ENCODE assay signal across 1 cellular context in the genomic region with DNA sequence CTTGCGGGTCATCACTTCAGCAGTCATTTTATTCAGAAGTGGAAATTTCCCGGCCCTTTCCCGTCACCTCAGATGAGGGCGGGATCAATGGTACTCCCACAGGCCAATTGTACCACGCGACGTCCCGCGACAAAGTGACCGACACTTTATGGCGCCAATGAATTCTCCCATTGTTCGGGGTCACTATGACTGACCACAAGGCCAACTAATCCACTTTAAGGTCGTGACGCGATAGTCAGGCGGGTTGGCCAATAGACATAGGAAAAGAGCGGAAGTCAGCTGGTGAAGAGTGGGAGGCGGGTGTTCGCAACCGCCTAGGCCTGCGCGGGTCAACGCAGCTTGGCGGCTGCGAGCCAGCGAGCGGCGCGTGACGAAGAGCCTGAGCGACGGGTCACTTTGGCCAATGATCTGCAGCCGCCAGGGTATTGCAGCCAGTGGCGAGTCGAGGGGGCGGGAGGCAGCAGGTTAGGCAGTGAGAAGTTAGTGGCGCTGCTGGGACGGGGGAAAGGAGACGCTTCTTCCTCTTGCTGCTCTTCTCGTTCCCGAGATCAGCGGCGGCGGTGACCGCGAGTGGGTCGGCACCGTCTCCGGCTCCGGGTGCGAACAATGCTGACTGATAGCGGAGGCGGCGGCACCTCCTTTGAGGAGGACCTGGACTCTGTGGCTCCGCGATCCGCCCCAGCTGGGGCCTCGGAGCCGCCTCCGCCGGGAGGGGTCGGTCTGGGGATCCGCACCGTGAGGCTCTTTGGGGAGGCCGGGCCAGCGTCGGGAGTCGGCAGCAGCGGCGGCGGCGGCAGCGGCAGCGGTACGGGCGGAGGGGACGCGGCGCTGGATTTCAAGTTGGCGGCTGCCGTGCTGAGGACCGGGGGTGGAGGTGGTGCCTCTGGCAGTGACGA.
TF ChIP-seq lines count a peak whose summit lies in the region.

A gene with protein sequence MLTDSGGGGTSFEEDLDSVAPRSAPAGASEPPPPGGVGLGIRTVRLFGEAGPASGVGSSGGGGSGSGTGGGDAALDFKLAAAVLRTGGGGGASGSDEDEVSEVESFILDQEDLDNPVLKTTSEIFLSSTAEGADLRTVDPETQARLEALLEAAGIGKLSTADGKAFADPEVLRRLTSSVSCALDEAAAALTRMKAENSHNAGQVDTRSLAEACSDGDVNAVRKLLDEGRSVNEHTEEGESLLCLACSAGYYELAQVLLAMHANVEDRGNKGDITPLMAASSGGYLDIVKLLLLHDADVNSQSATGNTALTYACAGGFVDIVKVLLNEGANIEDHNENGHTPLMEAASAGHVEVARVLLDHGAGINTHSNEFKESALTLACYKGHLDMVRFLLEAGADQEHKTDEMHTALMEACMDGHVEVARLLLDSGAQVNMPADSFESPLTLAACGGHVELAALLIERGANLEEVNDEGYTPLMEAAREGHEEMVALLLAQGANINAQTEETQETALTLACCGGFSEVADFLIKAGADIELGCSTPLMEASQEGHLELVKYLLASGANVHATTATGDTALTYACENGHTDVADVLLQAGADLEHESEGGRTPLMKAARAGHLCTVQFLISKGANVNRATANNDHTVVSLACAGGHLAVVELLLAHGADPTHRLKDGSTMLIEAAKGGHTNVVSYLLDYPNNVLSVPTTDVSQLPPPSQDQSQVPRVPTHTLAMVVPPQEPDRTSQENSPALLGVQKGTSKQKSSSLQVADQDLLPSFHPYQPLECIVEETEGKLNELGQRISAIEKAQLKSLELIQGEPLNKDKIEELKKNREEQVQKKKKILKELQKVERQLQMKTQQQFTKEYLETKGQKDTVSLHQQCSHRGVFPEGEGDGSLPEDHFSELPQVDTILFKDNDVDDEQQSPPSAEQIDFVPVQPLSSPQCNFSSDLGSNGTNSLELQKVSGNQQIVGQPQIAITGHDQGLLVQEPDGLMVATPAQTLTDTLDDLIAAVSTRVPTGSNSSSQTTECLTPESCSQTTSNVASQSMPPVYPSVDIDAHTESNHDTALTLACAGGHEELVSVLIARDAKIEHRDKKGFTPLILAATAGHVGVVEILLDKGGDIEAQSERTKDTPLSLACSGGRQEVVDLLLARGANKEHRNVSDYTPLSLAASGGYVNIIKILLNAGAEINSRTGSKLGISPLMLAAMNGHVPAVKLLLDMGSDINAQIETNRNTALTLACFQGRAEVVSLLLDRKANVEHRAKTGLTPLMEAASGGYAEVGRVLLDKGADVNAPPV (N-terminal part only) (plus strand): TSS at position 472 of the 896 bp plus-strand sequence. CDS start 135 bp downstream, at position 607.

TF ChIP-seq in HCT116, 20 proteins besides CTCF, POLR2A, EP300 and RAD21 (continued from another document):
- TF ChIP-seq, protein P1, sequence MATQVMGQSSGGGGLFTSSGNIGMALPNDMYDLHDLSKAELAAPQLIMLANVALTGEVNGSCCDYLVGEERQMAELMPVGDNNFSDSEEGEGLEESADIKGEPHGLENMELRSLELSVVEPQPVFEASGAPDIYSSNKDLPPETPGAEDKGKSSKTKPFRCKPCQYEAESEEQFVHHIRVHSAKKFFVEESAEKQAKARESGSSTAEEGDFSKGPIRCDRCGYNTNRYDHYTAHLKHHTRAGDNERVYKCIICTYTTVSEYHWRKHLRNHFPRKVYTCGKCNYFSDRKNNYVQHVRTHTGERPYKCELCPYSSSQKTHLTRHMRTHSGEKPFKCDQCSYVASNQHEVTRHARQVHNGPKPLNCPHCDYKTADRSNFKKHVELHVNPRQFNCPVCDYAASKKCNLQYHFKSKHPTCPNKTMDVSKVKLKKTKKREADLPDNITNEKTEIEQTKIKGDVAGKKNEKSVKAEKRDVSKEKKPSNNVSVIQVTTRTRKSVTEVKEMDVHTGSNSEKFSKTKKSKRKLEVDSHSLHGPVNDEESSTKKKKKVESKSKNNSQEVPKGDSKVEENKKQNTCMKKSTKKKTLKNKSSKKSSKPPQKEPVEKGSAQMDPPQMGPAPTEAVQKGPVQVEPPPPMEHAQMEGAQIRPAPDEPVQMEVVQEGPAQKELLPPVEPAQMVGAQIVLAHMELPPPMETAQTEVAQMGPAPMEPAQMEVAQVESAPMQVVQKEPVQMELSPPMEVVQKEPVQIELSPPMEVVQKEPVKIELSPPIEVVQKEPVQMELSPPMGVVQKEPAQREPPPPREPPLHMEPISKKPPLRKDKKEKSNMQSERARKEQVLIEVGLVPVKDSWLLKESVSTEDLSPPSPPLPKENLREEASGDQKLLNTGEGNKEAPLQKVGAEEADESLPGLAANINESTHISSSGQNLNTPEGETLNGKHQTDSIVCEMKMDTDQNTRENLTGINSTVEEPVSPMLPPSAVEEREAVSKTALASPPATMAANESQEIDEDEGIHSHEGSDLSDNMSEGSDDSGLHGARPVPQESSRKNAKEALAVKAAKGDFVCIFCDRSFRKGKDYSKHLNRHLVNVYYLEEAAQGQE (IDR thresholded peaks at IDR 0.05; ENCODE audit: low read depth): no peak
- TF ChIP-seq, protein P2, sequence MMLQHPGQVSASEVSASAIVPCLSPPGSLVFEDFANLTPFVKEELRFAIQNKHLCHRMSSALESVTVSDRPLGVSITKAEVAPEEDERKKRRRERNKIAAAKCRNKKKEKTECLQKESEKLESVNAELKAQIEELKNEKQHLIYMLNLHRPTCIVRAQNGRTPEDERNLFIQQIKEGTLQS (IDR thresholded peaks at IDR 0.05): no peak
- TF ChIP-seq, protein P3, sequence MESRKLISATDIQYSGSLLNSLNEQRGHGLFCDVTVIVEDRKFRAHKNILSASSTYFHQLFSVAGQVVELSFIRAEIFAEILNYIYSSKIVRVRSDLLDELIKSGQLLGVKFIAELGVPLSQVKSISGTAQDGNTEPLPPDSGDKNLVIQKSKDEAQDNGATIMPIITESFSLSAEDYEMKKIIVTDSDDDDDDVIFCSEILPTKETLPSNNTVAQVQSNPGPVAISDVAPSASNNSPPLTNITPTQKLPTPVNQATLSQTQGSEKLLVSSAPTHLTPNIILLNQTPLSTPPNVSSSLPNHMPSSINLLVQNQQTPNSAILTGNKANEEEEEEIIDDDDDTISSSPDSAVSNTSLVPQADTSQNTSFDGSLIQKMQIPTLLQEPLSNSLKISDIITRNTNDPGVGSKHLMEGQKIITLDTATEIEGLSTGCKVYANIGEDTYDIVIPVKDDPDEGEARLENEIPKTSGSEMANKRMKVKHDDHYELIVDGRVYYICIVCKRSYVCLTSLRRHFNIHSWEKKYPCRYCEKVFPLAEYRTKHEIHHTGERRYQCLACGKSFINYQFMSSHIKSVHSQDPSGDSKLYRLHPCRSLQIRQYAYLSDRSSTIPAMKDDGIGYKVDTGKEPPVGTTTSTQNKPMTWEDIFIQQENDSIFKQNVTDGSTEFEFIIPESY (IDR thresholded peaks at IDR 0.05; ENCODE audit: extremely low read depth, insufficient replicate concordance, low read length): peak; percentile 65
- TF ChIP-seq CBX3 (IDR thresholded peaks at IDR 0.05; ENCODE audit: low read depth): no peak
- peak; percentile 61 for TF ChIP-seq TCF7L2 (IDR thresholded peaks at IDR 0.05; ENCODE audit: borderline replicate concordance, extremely low read depth, insufficient read depth, insufficient read length)
